In genomic region chr10:81040947-81041346, GRCh38 we compare ENCODE assay signal across 25 cellular contexts.
"Had no signal": no experiment of that assay in that cellular context is flagged by ENCODE, and none has a peak within 500 bp of the region (broad histone marks: within the 10 kb centered on the region; RNA-seq: fewer than 3 reads in every experiment).

No MANE protein-coding gene starts in this region.

- H3K4me3 ChIP-seq: coronary artery, lung, thyroid gland had no signal

- DNase-seq: activated CD4-positive, alpha-beta T cell treated with anti-CD3 and anti-CD28 coated beads, Interleukin-2, amount 50 U/mL, for 1 hour; activated CD8-positive, alpha-beta memory T cell treated with anti-CD3 and anti-CD28 coated beads for 24 hours; activated CD8-positive, alpha-beta memory T cell treated with anti-CD3 and anti-CD28 coated beads, Interleukin-2, amount 50 U/mL, for 48 hours; activated effector memory CD4-positive, alpha-beta T cell treated with Interleukin-2 at 50 U/mL for 16 hours; activated naive CD4-positive, alpha-beta T cell treated with anti-CD3 and anti-CD28 coated beads, Interleukin-2, amount 10 ng/mL, durations not matched to agents 7 days and 5 days; activated naive CD8-positive, alpha-beta T cell treated with anti-CD3 and anti-CD28 coated beads, Interleukin-2, amount 50 U/mL, for 24 hours; activated T-cell treated with anti-CD3 and anti-CD28 coated beads, Interleukin-2, amount 50 U/mL, for 48 hours; aorta; brain microvascular endothelial cell; central memory CD4-positive, alpha-beta T cell; erythroblast; foreskin melanocyte; glutamatergic neuron; midbrain; nephron progenitor cell; nucleus accumbens; posterior cingulate gyrus; stimulated activated CD4-positive, alpha-beta T cell treated with anti-CD3 and anti-CD28 coated beads, Interleukin-2, amount 100 ng/mL, for 24 hours; stimulated activated naive CD4-positive, alpha-beta T cell treated with Interleukin-2 at 50 U/mL for 16 hours; thyroid gland had no signal

- H3K36me3 ChIP-seq: brain microvascular endothelial cell, thyroid gland had no signal

- H3K9me3 ChIP-seq: thyroid gland had no signal

- FAIRE-seq: endometrium, keratinocyte, urothelium cell line had no signal

- H3K4me1 ChIP-seq: thyroid gland had no signal

- H3K27me3 ChIP-seq: brain microvascular endothelial cell, thyroid gland had no signal

- H3K27ac ChIP-seq: brain microvascular endothelial cell, coronary artery, thyroid gland had no signal
